8 cellular contexts compared by ENCODE assay signal in the genomic region with DNA sequence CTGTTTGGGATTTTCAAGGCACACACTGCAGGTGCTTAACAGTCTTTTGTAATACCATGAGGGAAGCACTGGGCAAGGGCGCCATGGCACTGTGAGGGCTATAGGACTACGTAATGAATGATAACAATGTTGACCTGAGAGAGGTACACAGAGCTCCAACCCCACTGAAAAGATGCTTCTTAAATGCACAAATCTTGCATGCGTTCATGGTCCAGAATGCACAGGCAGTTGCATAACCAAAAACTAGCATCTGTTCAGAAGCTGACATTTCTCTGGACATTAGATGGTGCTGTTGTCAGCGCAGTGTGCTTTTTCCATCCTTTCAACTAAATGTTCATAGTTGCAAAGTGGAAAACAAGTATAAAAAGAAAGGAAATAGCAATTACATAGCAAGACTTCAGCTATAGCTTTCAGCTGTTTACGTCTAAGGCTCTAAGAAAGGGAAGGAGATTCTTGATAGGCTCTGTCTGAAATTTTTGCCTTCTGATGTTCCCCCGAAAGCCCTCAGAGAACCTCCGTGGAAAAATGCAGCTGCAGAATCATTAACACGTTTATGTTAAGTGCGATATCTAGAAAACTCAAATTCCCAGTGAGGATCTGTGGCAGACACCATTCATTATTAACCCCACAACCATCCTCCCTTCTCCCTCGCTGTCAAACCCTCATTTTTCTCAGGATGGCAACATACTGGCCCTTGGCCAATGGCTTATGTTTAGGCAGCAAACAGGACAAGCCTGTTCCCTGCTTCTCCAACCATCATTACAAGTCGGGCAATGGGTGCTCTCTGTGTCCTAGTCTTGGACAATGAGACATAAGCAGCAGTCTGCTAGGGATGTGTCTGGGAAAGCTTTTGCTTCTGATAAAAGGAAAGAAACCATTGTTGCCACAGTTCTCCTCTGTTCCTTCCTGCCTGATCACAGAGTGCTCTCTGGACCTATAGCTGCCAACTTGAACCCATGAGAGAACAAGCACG. TPM values are rescaled to one million over a fixed set of nuclear protein-coding genes. Genes with fewer than 3 reads are reported as not detected.
A peak's percentile ranks its signal among the peaks of the same experiment; 100 is the strongest.
DNase-seq lines count a peak whose midpoint lies in the region; ATAC-seq and TF ChIP-seq lines count a peak whose summit lies in the region.

No MANE protein-coding gene starts in this region.

- H3K27ac ChIP-seq in gastroesophageal sphincter (peak overlapping the region in 3 of 4 donors; percentile 22 to 66 (median 61)), psoas muscle (no peak overlapping the region)

- no peak for TF ChIP-seq EP300 in gastroesophageal sphincter (IDR thresholded peaks at IDR 0.05)

- POLR2A ChIA-PET in activated B cell treated with CpG ODN at 0.5 μM for 24 hours (lab: Charles Lee), result interaction anchor here (0.9 to 1.4 kb wide), 6 partner anchors 9 to 674 kb away, joined by 3 to 5 read pairs (median 4); a partner anchor contains a TSS

- H3K27me3 ChIP-seq in gastroesophageal sphincter (peaks cover 8% of the 10 kb centered on the region), psoas muscle (ENCODE audit: insufficient read depth in 3 of 3, low read length in 2 of 3) (no peaks in the 10 kb centered on the region)

- no peaks in the 10 kb centered on the region for H3K9me3 Mint-ChIP-seq in activated CD8-positive, alpha-beta memory T cell treated with anti-CD3 and anti-CD28 coated beads, Interleukin-2, amount 10 ng/mL, durations not matched to agents 7 days and 5 days (ENCODE audit: low read depth)
- H3K9me3 Mint-ChIP-seq in activated B cell treated with CpG ODN at 0.5 μM for 24 hours, result no peaks in the 10 kb centered on the region

- H3K36me3 ChIP-seq in gastroesophageal sphincter (no peaks in the 10 kb centered on the region), psoas muscle (ENCODE audit: insufficient read depth in 1 of 2, low read depth in 1 of 2) (no peaks in the 10 kb centered on the region)

- peak; percentile 60 for DNase-seq in activated CD8-positive, alpha-beta memory T cell treated with anti-CD3 and anti-CD28 coated beads, Interleukin-2, amount 10 ng/mL, durations not matched to agents 7 days and 5 days
- DNase-seq in activated CD8-positive, alpha-beta memory T cell treated with anti-CD3 and anti-CD28 coated beads, Interleukin-2, amount 50 U/mL, for 4 hours, result no peak
- DNase-seq in MV-4-11 (lab: John Stamatoyannopoulos, UW) (peak; percentile 85), activated B cell treated with CpG ODN at 0.5 μM for 24 hours (no peak), psoas muscle (no peak)

- ATAC-seq in activated CD8-positive, alpha-beta memory T cell treated with anti-CD3 and anti-CD28 coated beads, Interleukin-2, amount 10 ng/mL, durations not matched to agents 7 days and 5 days, result peak; percentile 48
- ATAC-seq in activated B cell treated with CpG ODN at 0.5 μM for 24 hours (ENCODE audit: low read depth), result peak; percentile 47
- peak; percentile 71 for ATAC-seq in gastroesophageal sphincter
- ATAC-seq in psoas muscle, result peak; percentile 77 to 90 (median 82)
- no peak for ATAC-seq in HG03439 (IDR thresholded peaks at IDR 0.05; ENCODE audit: unreplicated experiment)
- ATAC-seq in HG02642 (IDR thresholded peaks at IDR 0.05; ENCODE audit: poor library complexity, unreplicated experiment), result no peak

- WGBS in gastroesophageal sphincter (ENCODE audit: low coverage in 1 of 2), 2 donors, result 20 to 26% methylated on average over 11 to 12 of the region's 12 CpGs
- 37 to 51% (median 43%) methylated on average over 12 of the region's 12 CpGs for WGBS in psoas muscle, 3 donors

- peaks cover 14% of the 10 kb centered on the region for H3K27me3 Mint-ChIP-seq in activated CD8-positive, alpha-beta memory T cell treated with anti-CD3 and anti-CD28 coated beads, Interleukin-2, amount 10 ng/mL, durations not matched to agents 7 days and 5 days
- peaks cover 7% of the 10 kb centered on the region for H3K27me3 Mint-ChIP-seq in activated B cell treated with CpG ODN at 0.5 μM for 24 hours

- H3K27ac Mint-ChIP-seq in activated CD8-positive, alpha-beta memory T cell treated with anti-CD3 and anti-CD28 coated beads, Interleukin-2, amount 10 ng/mL, durations not matched to agents 7 days and 5 days, result peak overlapping the region; percentile 86
- H3K27ac Mint-ChIP-seq in activated B cell treated with CpG ODN at 0.5 μM for 24 hours, result no peak overlapping the region

- H3K4me1 ChIP-seq in gastroesophageal sphincter (peaks cover 0 to 11% (median 5%) of the 10 kb centered on the region in 3 donors), psoas muscle (peaks cover 8% of the 10 kb centered on the region)

- peaks cover 37% of the 10 kb centered on the region for H3K4me1 Mint-ChIP-seq in activated CD8-positive, alpha-beta memory T cell treated with anti-CD3 and anti-CD28 coated beads, Interleukin-2, amount 10 ng/mL, durations not matched to agents 7 days and 5 days
- peaks cover 29% of the 10 kb centered on the region for H3K4me1 Mint-ChIP-seq in activated B cell treated with CpG ODN at 0.5 μM for 24 hours

- H3K9me3 ChIP-seq in gastroesophageal sphincter (no peaks in the 10 kb centered on the region), psoas muscle (no peaks in the 10 kb centered on the region)

- intact Hi-C loops in activated B cell treated with CpG ODN at 0.5 μM for 24 hours (cut with micrococcal nuclease) (loop anchor here (2.0 kb wide), 1 partner anchor 928 kb away; no protein-coding TSS in a partner anchor), psoas muscle (cut with DNase I) (loop anchor here in 1 of 2 donors (5.0 kb wide), 1 partner anchor 600 kb away; no protein-coding TSS in a partner anchor)

- H3K4me3 ChIP-seq in gastroesophageal sphincter, result no peak overlapping the region
- H3K4me3 ChIP-seq in psoas muscle, result no peak overlapping the region

- H3K4me3 Mint-ChIP-seq in activated CD8-positive, alpha-beta memory T cell treated with anti-CD3 and anti-CD28 coated beads, Interleukin-2, amount 10 ng/mL, durations not matched to agents 7 days and 5 days, result no peak overlapping the region
- H3K4me3 Mint-ChIP-seq in activated B cell treated with CpG ODN at 0.5 μM for 24 hours, result peak overlapping the region; percentile 11

- CTCF ChIA-PET in activated CD8-positive, alpha-beta memory T cell treated with anti-CD3 and anti-CD28 coated beads, Interleukin-2, amount 10 ng/mL, durations not matched to agents 7 days and 5 days (lab: Charles Lee), result interaction anchor here (0.6 to 4.1 kb wide), 22 partner anchors 7 to 930 kb away, joined by 3 to 22 read pairs (median 4); no protein-coding TSS in a partner anchor
- CTCF ChIA-PET in activated B cell treated with CpG ODN at 0.5 μM for 24 hours (lab: Charles Lee), result interaction anchor here (0.7 to 2.2 kb wide), 9 partner anchors 8 to 929 kb away, joined by 3 to 15 read pairs (median 5); a partner anchor contains a TSS

- H3K36me3 Mint-ChIP-seq in activated CD8-positive, alpha-beta memory T cell treated with anti-CD3 and anti-CD28 coated beads, Interleukin-2, amount 10 ng/mL, durations not matched to agents 7 days and 5 days, result no peaks in the 10 kb centered on the region
- no peaks in the 10 kb centered on the region for H3K36me3 Mint-ChIP-seq in activated B cell treated with CpG ODN at 0.5 μM for 24 hours (ENCODE audit: low read depth)

- TF ChIP-seq CTCF in activated B cell treated with CpG ODN at 0.5 μM for 24 hours (IDR thresholded peaks at IDR 0.05) (no peak), gastroesophageal sphincter (IDR thresholded peaks at IDR 0.05) (peak; percentile 59 to 78 (median 77)), psoas muscle (IDR thresholded peaks at IDR 0.05) (peak; percentile 76)

- no peak for TF ChIP-seq POLR2A in gastroesophageal sphincter (IDR thresholded peaks at IDR 0.05)

RNA-seq across cellular contexts. Expression of a gene that starts 8.2 kb away (rescaled TPM):
- 10 to 100 TPM; 40.0 to 44.9 TPM for total RNA-seq in activated CD8-positive, alpha-beta memory T cell treated with anti-CD3 and anti-CD28 coated beads, Interleukin-2, amount 10 ng/mL, durations not matched to agents 7 days and 5 days
- total RNA-seq in activated B cell treated with CpG ODN at 0.5 μM for 24 hours, result 27.0 and 30.4 TPM in 2 replicates
- 1 to 10 TPM; 6.7 to 9.6 (median 8.7) TPM for total RNA-seq in gastroesophageal sphincter
- total RNA-seq in psoas muscle, result 10 to 100 TPM in 1 of 4 donors, 1 to 10 TPM in 3; 5.8 to 10.5 (median 9.0) TPM
- 10 to 100 TPM in 1 of 3 donors, 1 to 10 TPM in 2; 5.8 to 10.4 (median 6.6) TPM for polyA plus RNA-seq in psoas muscle

Comparison
In these comparisons a context has a peak if more than half of its experiments do, and no peak if none do; other contexts are left out.
1. DNase-seq: peak in activated CD8-positive, alpha-beta memory T cell treated with anti-CD3 and anti-CD28 coated beads, Interleukin-2, amount 10 ng/mL, durations not matched to agents 7 days and 5 days (single experiment) and MV-4-11 (single experiment); none in activated CD8-positive, alpha-beta memory T cell treated with anti-CD3 and anti-CD28 coated beads, Interleukin-2, amount 50 U/mL, for 4 hours (single experiment), activated B cell treated with CpG ODN at 0.5 μM for 24 hours (single experiment) and psoas muscle (0 of 2).
2. ATAC-seq: peak in activated CD8-positive, alpha-beta memory T cell treated with anti-CD3 and anti-CD28 coated beads, Interleukin-2, amount 10 ng/mL, durations not matched to agents 7 days and 5 days (single experiment), activated B cell treated with CpG ODN at 0.5 μM for 24 hours (single experiment), gastroesophageal sphincter (single experiment) and psoas muscle (4 of 4); none in HG03439 (single experiment) and HG02642 (single experiment).